10 cellular contexts compared by ENCODE assay signal in the genomic region with DNA sequence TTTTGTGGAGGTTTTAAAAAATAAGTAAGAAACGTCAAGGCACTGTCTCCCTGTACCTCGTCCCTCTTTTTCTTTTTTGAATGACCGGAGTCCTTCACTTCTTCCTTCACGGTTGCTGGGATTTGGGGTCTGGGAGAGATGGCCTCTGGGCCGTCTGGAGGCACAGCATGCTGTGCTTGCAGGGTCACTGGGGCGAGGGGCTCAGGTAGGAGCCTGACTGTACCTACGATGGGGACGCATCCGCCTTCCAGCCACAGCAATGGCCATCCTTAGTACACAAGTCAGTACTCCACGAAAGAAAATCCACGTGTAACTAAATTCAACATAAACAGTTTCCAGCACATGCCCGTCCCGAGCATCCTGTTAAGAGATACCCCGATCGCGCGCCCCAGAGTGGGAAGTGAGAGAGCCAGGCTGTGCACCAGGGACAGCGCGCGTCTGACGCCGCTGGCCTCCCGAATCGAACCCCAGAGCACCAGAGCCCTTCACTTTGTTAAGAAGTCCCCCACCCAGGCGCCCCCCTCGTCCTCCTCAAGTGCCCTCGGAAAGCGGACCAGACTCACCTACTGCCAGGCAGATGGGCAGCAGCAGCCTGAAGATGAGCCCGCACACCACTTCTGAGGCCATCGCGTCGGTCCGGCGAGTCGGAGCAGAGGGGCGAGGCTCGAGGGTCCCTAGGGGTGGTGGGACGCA. TPM values are rescaled to one million over a fixed set of nuclear protein-coding genes. Genes with fewer than 3 reads are reported as not detected.
DNase-seq lines count a peak whose midpoint lies in the region; ATAC-seq, FAIRE-seq and TF ChIP-seq lines count a peak whose summit lies in the region.
"Had no signal": no experiment of that assay in that cellular context is flagged by ENCODE, and none has a peak within 500 bp of the region (broad histone marks: within the 10 kb centered on the region; RNA-seq: fewer than 3 reads in every experiment).

No MANE protein-coding gene starts in this region.

- H3K27ac ChIP-seq in left ventricle myocardium inferior (replicated peaks) (no peak overlapping the region), esophagus muscularis mucosa (replicated peaks in 1 of 4) (no peak overlapping the region), vagina (no peak overlapping the region)
- H3K27ac ChIP-seq: C4-2B had no signal

- TF ChIP-seq CTCF in left ventricle myocardium inferior (IDR thresholded peaks at IDR 0.05; ENCODE audit: borderline replicate concordance) = no peak
- TF ChIP-seq CTCF in esophagus muscularis mucosa (IDR thresholded peaks at IDR 0.05) = no peak
- no peak for TF ChIP-seq CTCF in neural crest cell (conservative IDR thresholded peaks at IDR 0.05)
- no peak for TF ChIP-seq CTCF in vagina (IDR thresholded peaks at IDR 0.05)

- POLR2A ChIA-PET in activated CD4-positive, alpha-beta memory T cell treated with anti-CD3 and anti-CD28 coated beads for 36 hours (lab: Charles Lee) = no interaction called here

- TF ChIP-seq POLR2A in esophagus muscularis mucosa (IDR thresholded peaks at IDR 0.05; ENCODE audit: low read depth) (no peak), vagina (IDR thresholded peaks at IDR 0.05) (no peak)

- TF ChIP-seq EP300 in esophagus muscularis mucosa (IDR thresholded peaks at IDR 0.05) = no peak

- peak overlapping the region; percentile 85 for H3K4me3 Mint-ChIP-seq in neural crest cell
- H3K4me3 Mint-ChIP-seq in activated CD4-positive, alpha-beta memory T cell treated with anti-CD3 and anti-CD28 coated beads for 36 hours = no peak overlapping the region

- DNase-seq in left ventricle myocardium inferior = no peak
- DNase-seq in Right ventricle myocardium superior = no peak
- peak; percentile 82 for DNase-seq in esophagus muscularis mucosa (ENCODE audit: extremely low spot score)
- DNase-seq in neural crest cell (ENCODE audit: low read depth, low spot score) = no peak
- no peak for DNase-seq in vagina (ENCODE audit: extremely low spot score in 2 of 2)
- DNase-seq in NCI-H1105 (lab: John Stamatoyannopoulos, UW) = no peak
- DNase-seq in activated CD4-positive, alpha-beta memory T cell treated with anti-CD3 and anti-CD28 coated beads for 36 hours = no peak
- no peak for DNase-seq in HTR-8/SVneo (ENCODE audit: insufficient read length, low spot score)
- DNase-seq: NCI-H510A treated with DMSO at 0.1 percent for 48 hours had no signal

- H3K27me3 Mint-ChIP-seq in neural crest cell (ENCODE audit: low read depth) = peaks cover 45% of the 10 kb centered on the region
- H3K27me3 Mint-ChIP-seq in activated CD4-positive, alpha-beta memory T cell treated with anti-CD3 and anti-CD28 coated beads for 36 hours = peaks cover 32% of the 10 kb centered on the region

- peaks cover 24% of the 10 kb centered on the region for H3K4me1 Mint-ChIP-seq in neural crest cell
- peaks cover 3% of the 10 kb centered on the region for H3K4me1 Mint-ChIP-seq in activated CD4-positive, alpha-beta memory T cell treated with anti-CD3 and anti-CD28 coated beads for 36 hours (ENCODE audit: low read depth)

- no peak for FAIRE-seq in HTR-8/SVneo (lab: Jason Lieb, UNC)

- no peaks in the 10 kb centered on the region for H3K9me3 ChIP-seq in left ventricle myocardium inferior (replicated peaks)
- H3K9me3 ChIP-seq in esophagus muscularis mucosa = no peaks in the 10 kb centered on the region
- H3K9me3 ChIP-seq in vagina = no peaks in the 10 kb centered on the region

- 18% methylated on average over 26 of the region's 38 CpGs for WGBS in esophagus muscularis mucosa

- H3K4me3 ChIP-seq in left ventricle myocardium inferior = peak overlapping the region; percentile 61
- H3K4me3 ChIP-seq in esophagus muscularis mucosa = peak overlapping the region; percentile 48 to 62 (median 51)
- H3K4me3 ChIP-seq in vagina = peak overlapping the region; percentile 35 to 42

- CTCF ChIA-PET in activated CD4-positive, alpha-beta memory T cell treated with anti-CD3 and anti-CD28 coated beads for 36 hours (lab: Charles Lee) = no interaction called here

- peaks cover 2% of the 10 kb centered on the region for H3K36me3 Mint-ChIP-seq in neural crest cell (ENCODE audit: low read depth)
- no peaks in the 10 kb centered on the region for H3K36me3 Mint-ChIP-seq in activated CD4-positive, alpha-beta memory T cell treated with anti-CD3 and anti-CD28 coated beads for 36 hours

- H3K36me3 ChIP-seq in left ventricle myocardium inferior = no peaks in the 10 kb centered on the region
- H3K36me3 ChIP-seq in esophagus muscularis mucosa = no peaks in the 10 kb centered on the region
- H3K36me3 ChIP-seq in vagina = no peaks in the 10 kb centered on the region

- intact Hi-C loops in left ventricle myocardium inferior (cut with micrococcal nuclease) (no loop called here), Right ventricle myocardium superior (cut with DNase I) (loop anchor here (10.0 kb wide), 1 partner anchor 103 kb away; no protein-coding TSS in a partner anchor), esophagus muscularis mucosa (cut with DNase I) (no loop called here), vagina (cut with DNase I) (loop anchor here (5.0 kb wide), 1 partner anchor 586 kb away; no protein-coding TSS in a partner anchor)
- intact Hi-C loops in activated CD4-positive, alpha-beta memory T cell treated with anti-CD3 and anti-CD28 coated beads for 36 hours (cut with micrococcal nuclease) = no loop called here

- H3K27ac Mint-ChIP-seq in neural crest cell (ENCODE audit: unreplicated experiment) = no peak overlapping the region
- H3K27ac Mint-ChIP-seq in activated CD4-positive, alpha-beta memory T cell treated with anti-CD3 and anti-CD28 coated beads for 36 hours = no peak overlapping the region

- no peaks in the 10 kb centered on the region for H3K9me3 Mint-ChIP-seq in neural crest cell
- H3K9me3 Mint-ChIP-seq in activated CD4-positive, alpha-beta memory T cell treated with anti-CD3 and anti-CD28 coated beads for 36 hours = no peaks in the 10 kb centered on the region

- ATAC-seq in Right ventricle myocardium superior (ENCODE audit: poor library complexity) = no peak

- peaks cover 90% of the 10 kb centered on the region for H3K27me3 ChIP-seq in left ventricle myocardium inferior (ENCODE audit: low read depth)
- peaks cover 0 to 61% (median 24%) of the 10 kb centered on the region in 4 donors for H3K27me3 ChIP-seq in esophagus muscularis mucosa
- peaks cover 9% of the 10 kb centered on the region for H3K27me3 ChIP-seq in vagina

- H3K4me1 ChIP-seq in left ventricle myocardium inferior (peaks cover 31% of the 10 kb centered on the region), esophagus muscularis mucosa (peaks cover 16 to 27% (median 19%) of the 10 kb centered on the region in 4 donors), vagina (peaks cover 25% of the 10 kb centered on the region)

RNA-seq across cellular contexts. Expression of a gene that starts 1.3 kb away (rescaled TPM):
- total RNA-seq in left ventricle myocardium inferior (0.33 TPM), Right ventricle myocardium superior (0.32 TPM), esophagus muscularis mucosa (1 to 10 TPM; 2.4 to 5.2 (median 3.3) TPM), neural crest cell (15.5 and 17.0 TPM in 2 replicates), vagina (5.9 TPM)
- not detected for total RNA-seq in activated CD4-positive, alpha-beta memory T cell treated with anti-CD3 and anti-CD28 coated beads for 36 hours

Comparison
In these comparisons a context has a peak if more than half of its experiments do, and no peak if none do; other contexts are left out.
1. intact Hi-C loops: an anchor here in Right ventricle myocardium superior (10.0 kb wide) and vagina (5.0 kb wide); none called in left ventricle myocardium inferior, esophagus muscularis mucosa and activated CD4-positive, alpha-beta memory T cell treated with anti-CD3 and anti-CD28 coated beads for 36 hours.